Comparison of ENCODE assay signal across 1 cellular context in the genomic region with DNA sequence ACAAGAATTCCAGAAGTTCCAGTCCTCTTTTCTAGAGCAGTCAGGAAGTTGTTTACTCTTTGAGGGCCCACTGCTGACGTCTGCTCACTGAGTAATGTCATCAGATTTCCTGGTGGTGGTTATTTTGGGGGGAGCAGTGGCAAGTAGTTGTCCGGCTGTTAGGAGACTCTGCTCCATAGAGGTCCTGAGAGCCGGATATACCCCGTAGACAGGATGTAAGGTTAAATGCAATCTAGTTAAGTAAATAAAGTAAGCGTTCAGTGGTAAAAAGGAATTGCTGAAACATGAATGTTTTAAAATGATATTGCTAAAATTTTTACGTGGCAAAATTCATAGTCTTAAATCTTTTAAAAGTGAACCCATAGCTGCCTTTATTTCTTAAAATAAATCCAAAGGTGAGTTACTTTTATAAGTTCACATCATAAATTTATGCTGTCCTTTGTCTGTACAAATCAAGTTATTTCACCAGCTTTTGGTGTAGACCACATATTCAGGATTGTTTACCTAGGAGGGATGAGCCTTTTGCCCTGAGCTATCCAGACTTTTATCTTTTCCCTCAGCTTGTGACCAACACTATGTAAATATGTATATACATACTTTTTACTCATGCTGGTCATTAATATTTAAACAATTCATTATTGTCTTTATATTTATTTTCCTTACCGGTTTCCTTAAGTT.
TF ChIP-seq lines count a peak whose summit lies in the region.

No MANE protein-coding gene starts in this region.

TF ChIP-seq in HepG2, 621 proteins besides CTCF, POLR2A, EP300 and RAD21 (continued from another document and continues in another):
- TF ChIP-seq, protein P1, sequence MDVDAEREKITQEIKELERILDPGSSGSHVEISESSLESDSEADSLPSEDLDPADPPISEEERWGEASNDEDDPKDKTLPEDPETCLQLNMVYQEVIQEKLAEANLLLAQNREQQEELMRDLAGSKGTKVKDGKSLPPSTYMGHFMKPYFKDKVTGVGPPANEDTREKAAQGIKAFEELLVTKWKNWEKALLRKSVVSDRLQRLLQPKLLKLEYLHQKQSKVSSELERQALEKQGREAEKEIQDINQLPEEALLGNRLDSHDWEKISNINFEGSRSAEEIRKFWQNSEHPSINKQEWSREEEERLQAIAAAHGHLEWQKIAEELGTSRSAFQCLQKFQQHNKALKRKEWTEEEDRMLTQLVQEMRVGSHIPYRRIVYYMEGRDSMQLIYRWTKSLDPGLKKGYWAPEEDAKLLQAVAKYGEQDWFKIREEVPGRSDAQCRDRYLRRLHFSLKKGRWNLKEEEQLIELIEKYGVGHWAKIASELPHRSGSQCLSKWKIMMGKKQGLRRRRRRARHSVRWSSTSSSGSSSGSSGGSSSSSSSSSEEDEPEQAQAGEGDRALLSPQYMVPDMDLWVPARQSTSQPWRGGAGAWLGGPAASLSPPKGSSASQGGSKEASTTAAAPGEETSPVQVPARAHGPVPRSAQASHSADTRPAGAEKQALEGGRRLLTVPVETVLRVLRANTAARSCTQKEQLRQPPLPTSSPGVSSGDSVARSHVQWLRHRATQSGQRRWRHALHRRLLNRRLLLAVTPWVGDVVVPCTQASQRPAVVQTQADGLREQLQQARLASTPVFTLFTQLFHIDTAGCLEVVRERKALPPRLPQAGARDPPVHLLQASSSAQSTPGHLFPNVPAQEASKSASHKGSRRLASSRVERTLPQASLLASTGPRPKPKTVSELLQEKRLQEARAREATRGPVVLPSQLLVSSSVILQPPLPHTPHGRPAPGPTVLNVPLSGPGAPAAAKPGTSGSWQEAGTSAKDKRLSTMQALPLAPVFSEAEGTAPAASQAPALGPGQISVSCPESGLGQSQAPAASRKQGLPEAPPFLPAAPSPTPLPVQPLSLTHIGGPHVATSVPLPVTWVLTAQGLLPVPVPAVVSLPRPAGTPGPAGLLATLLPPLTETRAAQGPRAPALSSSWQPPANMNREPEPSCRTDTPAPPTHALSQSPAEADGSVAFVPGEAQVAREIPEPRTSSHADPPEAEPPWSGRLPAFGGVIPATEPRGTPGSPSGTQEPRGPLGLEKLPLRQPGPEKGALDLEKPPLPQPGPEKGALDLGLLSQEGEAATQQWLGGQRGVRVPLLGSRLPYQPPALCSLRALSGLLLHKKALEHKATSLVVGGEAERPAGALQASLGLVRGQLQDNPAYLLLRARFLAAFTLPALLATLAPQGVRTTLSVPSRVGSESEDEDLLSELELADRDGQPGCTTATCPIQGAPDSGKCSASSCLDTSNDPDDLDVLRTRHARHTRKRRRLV (CRISPR knock-in tag; IDR thresholded peaks at IDR 0.05), result no peak
- TF ChIP-seq ZNF460 (CRISPR knock-in tag; IDR thresholded peaks at IDR 0.05; ENCODE audit: borderline replicate concordance), result no peak
- TF ChIP-seq PCBP1 (IDR thresholded peaks at IDR 0.05; ENCODE audit: borderline replicate concordance, low read depth, low read length), result no peak
- TF ChIP-seq, protein P2, sequence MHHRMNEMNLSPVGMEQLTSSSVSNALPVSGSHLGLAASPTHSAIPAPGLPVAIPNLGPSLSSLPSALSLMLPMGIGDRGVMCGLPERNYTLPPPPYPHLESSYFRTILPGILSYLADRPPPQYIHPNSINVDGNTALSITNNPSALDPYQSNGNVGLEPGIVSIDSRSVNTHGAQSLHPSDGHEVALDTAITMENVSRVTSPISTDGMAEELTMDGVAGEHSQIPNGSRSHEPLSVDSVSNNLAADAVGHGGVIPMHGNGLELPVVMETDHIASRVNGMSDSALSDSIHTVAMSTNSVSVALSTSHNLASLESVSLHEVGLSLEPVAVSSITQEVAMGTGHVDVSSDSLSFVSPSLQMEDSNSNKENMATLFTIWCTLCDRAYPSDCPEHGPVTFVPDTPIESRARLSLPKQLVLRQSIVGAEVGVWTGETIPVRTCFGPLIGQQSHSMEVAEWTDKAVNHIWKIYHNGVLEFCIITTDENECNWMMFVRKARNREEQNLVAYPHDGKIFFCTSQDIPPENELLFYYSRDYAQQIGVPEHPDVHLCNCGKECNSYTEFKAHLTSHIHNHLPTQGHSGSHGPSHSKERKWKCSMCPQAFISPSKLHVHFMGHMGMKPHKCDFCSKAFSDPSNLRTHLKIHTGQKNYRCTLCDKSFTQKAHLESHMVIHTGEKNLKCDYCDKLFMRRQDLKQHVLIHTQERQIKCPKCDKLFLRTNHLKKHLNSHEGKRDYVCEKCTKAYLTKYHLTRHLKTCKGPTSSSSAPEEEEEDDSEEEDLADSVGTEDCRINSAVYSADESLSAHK (CRISPR knock-in tag; IDR thresholded peaks at IDR 0.05; ENCODE audit: borderline replicate concordance), result no peak
- peak; percentile 72 for TF ChIP-seq CREB1 (IDR thresholded peaks at IDR 0.05)
- TF ChIP-seq CREB1 (CRISPR knock-in tag; IDR thresholded peaks at IDR 0.05), result peak; percentile 91
- TF ChIP-seq ZBTB20 (CRISPR knock-in tag; IDR thresholded peaks at IDR 0.05; ENCODE audit: borderline replicate concordance, low read depth), result peak; percentile 96; the same call in 1 of the 2 replicates
- no peak for TF ChIP-seq ZNF772 (CRISPR knock-in tag; IDR thresholded peaks at IDR 0.05)
- TF ChIP-seq HOXD1 (CRISPR knock-in tag; IDR thresholded peaks at IDR 0.05), result no peak; the same call in 1 of the 2 replicates
- TF ChIP-seq, protein P3, sequence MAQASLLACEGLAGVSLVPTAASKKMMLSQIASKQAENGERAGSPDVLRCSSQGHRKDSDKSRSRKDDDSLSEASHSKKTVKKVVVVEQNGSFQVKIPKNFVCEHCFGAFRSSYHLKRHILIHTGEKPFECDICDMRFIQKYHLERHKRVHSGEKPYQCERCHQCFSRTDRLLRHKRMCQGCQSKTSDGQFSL (CRISPR knock-in tag; IDR thresholded peaks at IDR 0.05), result 0 out of 2 replicates have a peak, but pooled peaks have one; percentile 57
- TF ChIP-seq ZNF629 (CRISPR knock-in tag; conservative IDR thresholded peaks at IDR 0.05), result no peak
- TF ChIP-seq, protein P4, sequence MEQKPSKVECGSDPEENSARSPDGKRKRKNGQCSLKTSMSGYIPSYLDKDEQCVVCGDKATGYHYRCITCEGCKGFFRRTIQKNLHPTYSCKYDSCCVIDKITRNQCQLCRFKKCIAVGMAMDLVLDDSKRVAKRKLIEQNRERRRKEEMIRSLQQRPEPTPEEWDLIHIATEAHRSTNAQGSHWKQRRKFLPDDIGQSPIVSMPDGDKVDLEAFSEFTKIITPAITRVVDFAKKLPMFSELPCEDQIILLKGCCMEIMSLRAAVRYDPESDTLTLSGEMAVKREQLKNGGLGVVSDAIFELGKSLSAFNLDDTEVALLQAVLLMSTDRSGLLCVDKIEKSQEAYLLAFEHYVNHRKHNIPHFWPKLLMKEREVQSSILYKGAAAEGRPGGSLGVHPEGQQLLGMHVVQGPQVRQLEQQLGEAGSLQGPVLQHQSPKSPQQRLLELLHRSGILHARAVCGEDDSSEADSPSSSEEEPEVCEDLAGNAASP (CRISPR knock-in tag; IDR thresholded peaks at IDR 0.05; ENCODE audit: borderline replicate concordance), result peak; percentile 16; the same call in 1 of the 2 replicates
- TF ChIP-seq, protein P5, sequence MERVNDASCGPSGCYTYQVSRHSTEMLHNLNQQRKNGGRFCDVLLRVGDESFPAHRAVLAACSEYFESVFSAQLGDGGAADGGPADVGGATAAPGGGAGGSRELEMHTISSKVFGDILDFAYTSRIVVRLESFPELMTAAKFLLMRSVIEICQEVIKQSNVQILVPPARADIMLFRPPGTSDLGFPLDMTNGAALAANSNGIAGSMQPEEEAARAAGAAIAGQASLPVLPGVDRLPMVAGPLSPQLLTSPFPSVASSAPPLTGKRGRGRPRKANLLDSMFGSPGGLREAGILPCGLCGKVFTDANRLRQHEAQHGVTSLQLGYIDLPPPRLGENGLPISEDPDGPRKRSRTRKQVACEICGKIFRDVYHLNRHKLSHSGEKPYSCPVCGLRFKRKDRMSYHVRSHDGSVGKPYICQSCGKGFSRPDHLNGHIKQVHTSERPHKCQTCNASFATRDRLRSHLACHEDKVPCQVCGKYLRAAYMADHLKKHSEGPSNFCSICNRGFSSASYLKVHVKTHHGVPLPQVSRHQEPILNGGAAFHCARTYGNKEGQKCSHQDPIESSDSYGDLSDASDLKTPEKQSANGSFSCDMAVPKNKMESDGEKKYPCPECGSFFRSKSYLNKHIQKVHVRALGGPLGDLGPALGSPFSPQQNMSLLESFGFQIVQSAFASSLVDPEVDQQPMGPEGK (CRISPR knock-in tag; IDR thresholded peaks at IDR 0.05), result peak; percentile 90
- TF ChIP-seq FOXM1 (CRISPR knock-in tag; IDR thresholded peaks at IDR 0.05), result no peak
- no peak for TF ChIP-seq NBN (conservative IDR thresholded peaks at IDR 0.05)
- no peak for TF ChIP-seq ZNF335 (CRISPR knock-in tag; IDR thresholded peaks at IDR 0.05)
- no peak for TF ChIP-seq SNRNP70 (IDR thresholded peaks at IDR 0.05; ENCODE audit: low read depth, low read length)
- no peak for TF ChIP-seq ZNF253 (CRISPR knock-in tag; IDR thresholded peaks at IDR 0.05; ENCODE audit: borderline replicate concordance)
- no peak for TF ChIP-seq HMGA1 (CRISPR knock-in tag; conservative IDR thresholded peaks at IDR 0.05)
- TF ChIP-seq ZSCAN29 (CRISPR knock-in tag; conservative IDR thresholded peaks at IDR 0.05), result no peak
- TF ChIP-seq THAP11 (CRISPR knock-in tag; IDR thresholded peaks at IDR 0.05), result peak; percentile 26; the same call in 1 of the 2 replicates
- TF ChIP-seq ZNF263 (CRISPR knock-in tag; IDR thresholded peaks at IDR 0.05), result no peak; the same call in 1 of the 2 replicates
- TF ChIP-seq, protein P6, sequence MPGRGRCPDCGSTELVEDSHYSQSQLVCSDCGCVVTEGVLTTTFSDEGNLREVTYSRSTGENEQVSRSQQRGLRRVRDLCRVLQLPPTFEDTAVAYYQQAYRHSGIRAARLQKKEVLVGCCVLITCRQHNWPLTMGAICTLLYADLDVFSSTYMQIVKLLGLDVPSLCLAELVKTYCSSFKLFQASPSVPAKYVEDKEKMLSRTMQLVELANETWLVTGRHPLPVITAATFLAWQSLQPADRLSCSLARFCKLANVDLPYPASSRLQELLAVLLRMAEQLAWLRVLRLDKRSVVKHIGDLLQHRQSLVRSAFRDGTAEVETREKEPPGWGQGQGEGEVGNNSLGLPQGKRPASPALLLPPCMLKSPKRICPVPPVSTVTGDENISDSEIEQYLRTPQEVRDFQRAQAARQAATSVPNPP (CRISPR knock-in tag; IDR thresholded peaks at IDR 0.05), result no peak
- 0 out of 2 replicates have a peak, but pooled peaks have one; percentile 21 for TF ChIP-seq HOXA5 (CRISPR knock-in tag; IDR thresholded peaks at IDR 0.05)
- peak; percentile 52; the same call in 1 of the 2 replicates for TF ChIP-seq ZFP82 (CRISPR knock-in tag; IDR thresholded peaks at IDR 0.05; ENCODE audit: borderline replicate concordance)
- TF ChIP-seq SRSF1 (optimal IDR thresholded peaks at IDR 0.05; ENCODE audit: low read depth, low read length), result no peak
- TF ChIP-seq FOSL1 (CRISPR knock-in tag; IDR thresholded peaks at IDR 0.05; ENCODE audit: borderline replicate concordance), result no peak
- peak; percentile 73 for TF ChIP-seq FOSL2 (CRISPR knock-in tag; IDR thresholded peaks at IDR 0.05)
- peak; percentile 89 for TF ChIP-seq ZBTB7B (CRISPR knock-in tag; IDR thresholded peaks at IDR 0.05)
- no peak for TF ChIP-seq ZFP41 (CRISPR knock-in tag; IDR thresholded peaks at IDR 0.05; ENCODE audit: borderline replicate concordance)
- TF ChIP-seq ERF (CRISPR knock-in tag; IDR thresholded peaks at IDR 0.05), result 0 out of 2 replicates have a peak, but pooled peaks have one; percentile 39
- TF ChIP-seq XRCC5 (optimal IDR thresholded peaks at IDR 0.05; ENCODE audit: low read length), result no peak
- TF ChIP-seq ZNF430 (CRISPR knock-in tag; IDR thresholded peaks at IDR 0.05), result no peak
- TF ChIP-seq, protein P7, sequence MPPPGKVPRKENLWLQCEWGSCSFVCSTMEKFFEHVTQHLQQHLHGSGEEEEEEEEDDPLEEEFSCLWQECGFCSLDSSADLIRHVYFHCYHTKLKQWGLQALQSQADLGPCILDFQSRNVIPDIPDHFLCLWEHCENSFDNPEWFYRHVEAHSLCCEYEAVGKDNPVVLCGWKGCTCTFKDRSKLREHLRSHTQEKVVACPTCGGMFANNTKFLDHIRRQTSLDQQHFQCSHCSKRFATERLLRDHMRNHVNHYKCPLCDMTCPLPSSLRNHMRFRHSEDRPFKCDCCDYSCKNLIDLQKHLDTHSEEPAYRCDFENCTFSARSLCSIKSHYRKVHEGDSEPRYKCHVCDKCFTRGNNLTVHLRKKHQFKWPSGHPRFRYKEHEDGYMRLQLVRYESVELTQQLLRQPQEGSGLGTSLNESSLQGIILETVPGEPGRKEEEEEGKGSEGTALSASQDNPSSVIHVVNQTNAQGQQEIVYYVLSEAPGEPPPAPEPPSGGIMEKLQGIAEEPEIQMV (CRISPR knock-in tag; IDR thresholded peaks at IDR 0.05; ENCODE audit: low read depth), result no peak
- TF ChIP-seq MTF1 (CRISPR knock-in tag; IDR thresholded peaks at IDR 0.05), result no peak
- TF ChIP-seq ZNF468 (CRISPR knock-in tag; IDR thresholded peaks at IDR 0.05), result no peak
- TF ChIP-seq, protein P8, sequence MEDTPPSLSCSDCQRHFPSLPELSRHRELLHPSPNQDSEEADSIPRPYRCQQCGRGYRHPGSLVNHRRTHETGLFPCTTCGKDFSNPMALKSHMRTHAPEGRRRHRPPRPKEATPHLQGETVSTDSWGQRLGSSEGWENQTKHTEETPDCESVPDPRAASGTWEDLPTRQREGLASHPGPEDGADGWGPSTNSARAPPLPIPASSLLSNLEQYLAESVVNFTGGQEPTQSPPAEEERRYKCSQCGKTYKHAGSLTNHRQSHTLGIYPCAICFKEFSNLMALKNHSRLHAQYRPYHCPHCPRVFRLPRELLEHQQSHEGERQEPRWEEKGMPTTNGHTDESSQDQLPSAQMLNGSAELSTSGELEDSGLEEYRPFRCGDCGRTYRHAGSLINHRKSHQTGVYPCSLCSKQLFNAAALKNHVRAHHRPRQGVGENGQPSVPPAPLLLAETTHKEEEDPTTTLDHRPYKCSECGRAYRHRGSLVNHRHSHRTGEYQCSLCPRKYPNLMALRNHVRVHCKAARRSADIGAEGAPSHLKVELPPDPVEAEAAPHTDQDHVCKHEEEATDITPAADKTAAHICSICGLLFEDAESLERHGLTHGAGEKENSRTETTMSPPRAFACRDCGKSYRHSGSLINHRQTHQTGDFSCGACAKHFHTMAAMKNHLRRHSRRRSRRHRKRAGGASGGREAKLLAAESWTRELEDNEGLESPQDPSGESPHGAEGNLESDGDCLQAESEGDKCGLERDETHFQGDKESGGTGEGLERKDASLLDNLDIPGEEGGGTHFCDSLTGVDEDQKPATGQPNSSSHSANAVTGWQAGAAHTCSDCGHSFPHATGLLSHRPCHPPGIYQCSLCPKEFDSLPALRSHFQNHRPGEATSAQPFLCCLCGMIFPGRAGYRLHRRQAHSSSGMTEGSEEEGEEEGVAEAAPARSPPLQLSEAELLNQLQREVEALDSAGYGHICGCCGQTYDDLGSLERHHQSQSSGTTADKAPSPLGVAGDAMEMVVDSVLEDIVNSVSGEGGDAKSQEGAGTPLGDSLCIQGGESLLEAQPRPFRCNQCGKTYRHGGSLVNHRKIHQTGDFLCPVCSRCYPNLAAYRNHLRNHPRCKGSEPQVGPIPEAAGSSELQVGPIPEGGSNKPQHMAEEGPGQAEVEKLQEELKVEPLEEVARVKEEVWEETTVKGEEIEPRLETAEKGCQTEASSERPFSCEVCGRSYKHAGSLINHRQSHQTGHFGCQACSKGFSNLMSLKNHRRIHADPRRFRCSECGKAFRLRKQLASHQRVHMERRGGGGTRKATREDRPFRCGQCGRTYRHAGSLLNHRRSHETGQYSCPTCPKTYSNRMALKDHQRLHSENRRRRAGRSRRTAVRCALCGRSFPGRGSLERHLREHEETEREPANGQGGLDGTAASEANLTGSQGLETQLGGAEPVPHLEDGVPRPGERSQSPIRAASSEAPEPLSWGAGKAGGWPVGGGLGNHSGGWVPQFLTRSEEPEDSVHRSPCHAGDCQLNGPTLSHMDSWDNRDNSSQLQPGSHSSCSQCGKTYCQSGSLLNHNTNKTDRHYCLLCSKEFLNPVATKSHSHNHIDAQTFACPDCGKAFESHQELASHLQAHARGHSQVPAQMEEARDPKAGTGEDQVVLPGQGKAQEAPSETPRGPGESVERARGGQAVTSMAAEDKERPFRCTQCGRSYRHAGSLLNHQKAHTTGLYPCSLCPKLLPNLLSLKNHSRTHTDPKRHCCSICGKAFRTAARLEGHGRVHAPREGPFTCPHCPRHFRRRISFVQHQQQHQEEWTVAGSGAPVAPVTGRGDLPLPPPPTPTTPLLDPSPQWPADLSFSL (CRISPR knock-in tag; IDR thresholded peaks at IDR 0.05), result no peak
- TF ChIP-seq MED8 (CRISPR knock-in tag; IDR thresholded peaks at IDR 0.05; ENCODE audit: insufficient replicate concordance), result no peak
